13 cellular contexts compared by ENCODE assay signal in the genomic region with DNA sequence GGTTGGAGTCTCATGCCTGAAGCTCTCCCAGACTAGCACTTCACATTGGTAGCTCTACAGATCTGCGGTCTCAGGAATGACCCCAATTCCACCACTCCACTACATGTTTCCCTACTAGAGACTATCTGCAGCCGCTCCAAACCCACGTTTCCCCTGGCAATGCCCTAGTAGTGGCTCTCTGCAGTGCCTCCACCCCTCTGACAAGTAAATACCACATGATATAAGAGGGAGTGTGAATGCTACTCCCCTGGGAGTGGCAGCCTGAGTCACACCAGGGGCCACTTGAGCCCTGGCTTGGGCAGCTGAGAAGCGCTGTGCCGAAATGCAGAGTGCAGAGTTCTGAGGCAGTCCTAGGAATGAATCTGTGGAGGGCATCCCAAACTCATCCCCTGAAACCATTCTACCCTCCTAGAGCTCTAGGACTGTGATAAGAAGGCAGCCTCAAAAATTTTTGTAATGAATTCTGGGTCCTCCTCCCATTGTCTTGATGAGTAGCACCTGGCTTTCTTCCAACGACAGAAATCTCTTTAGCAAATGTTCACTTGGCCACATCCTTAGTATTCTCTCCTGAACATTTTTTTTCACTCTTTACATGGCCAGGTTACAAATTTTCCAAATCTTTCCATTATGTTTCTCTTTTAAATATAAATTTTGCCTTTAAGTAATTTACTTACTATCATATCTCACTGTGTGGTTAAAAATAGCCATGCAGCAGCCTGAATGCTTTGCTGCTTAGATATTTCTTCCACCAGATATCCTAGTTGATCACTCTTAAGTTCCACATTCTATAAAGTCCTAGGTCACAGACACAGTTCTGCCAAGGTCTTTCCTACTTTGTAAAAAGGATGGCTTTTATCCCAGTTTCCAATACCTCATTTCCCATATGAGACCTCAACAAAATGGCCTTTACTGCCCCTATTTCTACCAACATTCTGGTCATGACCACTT.
DNase-seq lines count a peak whose midpoint lies in the region; ATAC-seq and TF ChIP-seq lines count a peak whose summit lies in the region.
"Had no signal": no experiment of that assay in that cellular context is flagged by ENCODE, and none has a peak within 500 bp of the region (broad histone marks: within the 10 kb centered on the region; RNA-seq: fewer than 3 reads in every experiment).

No MANE protein-coding gene starts in this region.

- H3K4me3 Mint-ChIP-seq in stimulated activated memory B cell treated with anti-CD40 and anti-IgM and Interleukin-4, amounts not matched to agents 10 μg/mL and 1 μg/mL and 100 μg/mL, for 72 hours = no peak overlapping the region
- H3K4me3 Mint-ChIP-seq in activated CD8-positive, alpha-beta T cell treated with anti-CD3 and anti-CD28 coated beads, Interleukin-2, amount 10 ng/mL, durations not matched to agents 7 days and 5 days = no peak overlapping the region
- H3K4me3 Mint-ChIP-seq: dendritic cell treated with granulocyte-macrophage colony-stimulating factor and Interleukin-4, amounts not matched to agents 40 ng/mL and 50 ng/mL, for 4 days; stimulated activated effector memory CD8-positive, alpha-beta T cell treated with anti-CD3 and anti-CD28 coated beads, Interleukin-12 subunit alpha, Interleukin-12 subunit beta, amount 100 ng/mL, for 72 hours; WTC11 had no signal

- H3K27me3 Mint-ChIP-seq in stimulated activated memory B cell treated with anti-CD40 and anti-IgM and Interleukin-4, amounts not matched to agents 10 μg/mL and 1 μg/mL and 100 μg/mL, for 72 hours = no peaks in the 10 kb centered on the region
- H3K27me3 Mint-ChIP-seq in activated CD8-positive, alpha-beta T cell treated with anti-CD3 and anti-CD28 coated beads, Interleukin-2, amount 10 ng/mL, durations not matched to agents 7 days and 5 days (ENCODE audit: low read depth) = no peaks in the 10 kb centered on the region

- DNase-seq in HT-29 (ENCODE audit: low spot score) = peak; percentile 70
- peak; percentile 7 for DNase-seq in NCI-H748 treated with DMSO at 0.1 percent for 48 hours (lab: John Stamatoyannopoulos, UW)
- peak; percentile 45 for DNase-seq in fibroblast of the aortic adventitia (ENCODE audit: low read depth)
- DNase-seq in Ammon's horn (ENCODE audit: low spot score) = no peak
- DNase-seq in activated CD8-positive, alpha-beta T cell treated with anti-CD3 and anti-CD28 coated beads, Interleukin-2, amount 10 ng/mL, durations not matched to agents 7 days and 5 days = no peak
- DNase-seq in stimulated activated CD4-positive, alpha-beta T cell treated with anti-CD3 and anti-CD28 coated beads, Interleukin-1b, Interleukin-23, amount 100 ng/mL, for 48 hours = no peak
- DNase-seq: OCI-M1; stimulated activated CD4-positive, alpha-beta T cell treated with anti-CD3 and anti-CD28 coated beads, Interleukin-12 subunit alpha, Interleukin-12 subunit beta, amount 100 ng/mL, for 4 hours had no signal

- POLR2A ChIA-PET in activated CD8-positive, alpha-beta T cell treated with anti-CD3 and anti-CD28 coated beads, Interleukin-2, amount 10 ng/mL, durations not matched to agents 7 days and 5 days (lab: Charles Lee) = no interaction called here

- peaks cover 7% of the 10 kb centered on the region for H3K9me3 Mint-ChIP-seq in stimulated activated memory B cell treated with anti-CD40 and anti-IgM and Interleukin-4, amounts not matched to agents 10 μg/mL and 1 μg/mL and 100 μg/mL, for 72 hours
- no peaks in the 10 kb centered on the region for H3K9me3 Mint-ChIP-seq in activated CD8-positive, alpha-beta T cell treated with anti-CD3 and anti-CD28 coated beads, Interleukin-2, amount 10 ng/mL, durations not matched to agents 7 days and 5 days (ENCODE audit: insufficient read depth)
- H3K9me3 Mint-ChIP-seq: dendritic cell treated with granulocyte-macrophage colony-stimulating factor and Interleukin-4, amounts not matched to agents 40 ng/mL and 50 ng/mL, for 4 days; stimulated activated effector memory CD8-positive, alpha-beta T cell treated with anti-CD3 and anti-CD28 coated beads, Interleukin-12 subunit alpha, Interleukin-12 subunit beta, amount 100 ng/mL, for 72 hours had no signal

- no peaks in the 10 kb centered on the region for H3K36me3 Mint-ChIP-seq in stimulated activated memory B cell treated with anti-CD40 and anti-IgM and Interleukin-4, amounts not matched to agents 10 μg/mL and 1 μg/mL and 100 μg/mL, for 72 hours
- H3K36me3 Mint-ChIP-seq in activated CD8-positive, alpha-beta T cell treated with anti-CD3 and anti-CD28 coated beads, Interleukin-2, amount 10 ng/mL, durations not matched to agents 7 days and 5 days (ENCODE audit: low read depth) = no peaks in the 10 kb centered on the region
- H3K36me3 Mint-ChIP-seq: stimulated activated effector memory CD8-positive, alpha-beta T cell treated with anti-CD3 and anti-CD28 coated beads, Interleukin-12 subunit alpha, Interleukin-12 subunit beta, amount 100 ng/mL, for 72 hours had no signal

- H3K4me1 Mint-ChIP-seq in stimulated activated memory B cell treated with anti-CD40 and anti-IgM and Interleukin-4, amounts not matched to agents 10 μg/mL and 1 μg/mL and 100 μg/mL, for 72 hours = peaks cover 15% of the 10 kb centered on the region
- H3K4me1 Mint-ChIP-seq in activated CD8-positive, alpha-beta T cell treated with anti-CD3 and anti-CD28 coated beads, Interleukin-2, amount 10 ng/mL, durations not matched to agents 7 days and 5 days (ENCODE audit: low read depth) = no peaks in the 10 kb centered on the region
- H3K4me1 Mint-ChIP-seq: stimulated activated effector memory CD8-positive, alpha-beta T cell treated with anti-CD3 and anti-CD28 coated beads, Interleukin-12 subunit alpha, Interleukin-12 subunit beta, amount 100 ng/mL, for 72 hours; WTC11 had no signal

- ATAC-seq in stimulated activated memory B cell treated with anti-CD40 and anti-IgM and Interleukin-4, amounts not matched to agents 10 μg/mL and 1 μg/mL and 100 μg/mL, for 72 hours = peak; percentile 48
- ATAC-seq in activated CD8-positive, alpha-beta T cell treated with anti-CD3 and anti-CD28 coated beads, Interleukin-2, amount 10 ng/mL, durations not matched to agents 7 days and 5 days = no peak
- no peak for ATAC-seq in GM18502 (IDR thresholded peaks at IDR 0.05; ENCODE audit: poor library complexity, unreplicated experiment)
- ATAC-seq: WTC11 had no signal

- H3K4me3 ChIP-seq in fibroblast of the aortic adventitia (ENCODE audit: low read depth, low read length) = no peak overlapping the region

- TF ChIP-seq CTCF in fibroblast of the aortic adventitia (IDR thresholded peaks at IDR 0.05; ENCODE audit: insufficient read depth, low read length) = no peak

- CTCF ChIA-PET in activated CD8-positive, alpha-beta T cell treated with anti-CD3 and anti-CD28 coated beads, Interleukin-2, amount 10 ng/mL, durations not matched to agents 7 days and 5 days (lab: Charles Lee) = no interaction called here

- H3K27ac Mint-ChIP-seq in stimulated activated memory B cell treated with anti-CD40 and anti-IgM and Interleukin-4, amounts not matched to agents 10 μg/mL and 1 μg/mL and 100 μg/mL, for 72 hours = peak overlapping the region; percentile 62
- H3K27ac Mint-ChIP-seq in activated CD8-positive, alpha-beta T cell treated with anti-CD3 and anti-CD28 coated beads, Interleukin-2, amount 10 ng/mL, durations not matched to agents 7 days and 5 days = no peak overlapping the region
- H3K27ac Mint-ChIP-seq: dendritic cell treated with granulocyte-macrophage colony-stimulating factor and Interleukin-4, amounts not matched to agents 40 ng/mL and 50 ng/mL, for 4 days; stimulated activated effector memory CD8-positive, alpha-beta T cell treated with anti-CD3 and anti-CD28 coated beads, Interleukin-12 subunit alpha, Interleukin-12 subunit beta, amount 100 ng/mL, for 72 hours; WTC11 had no signal

Comparison
In these comparisons a context has a peak if more than half of its experiments do, and no peak if none do; other contexts are left out.
1. DNase-seq: peak in HT-29 (single experiment), NCI-H748 treated with DMSO at 0.1 percent for 48 hours (single experiment) and fibroblast of the aortic adventitia (single experiment); none in Ammon's horn (single experiment), activated CD8-positive, alpha-beta T cell treated with anti-CD3 and anti-CD28 coated beads, Interleukin-2, amount 10 ng/mL, durations not matched to agents 7 days and 5 days (single experiment) and stimulated activated CD4-positive, alpha-beta T cell treated with anti-CD3 and anti-CD28 coated beads, Interleukin-1b, Interleukin-23, amount 100 ng/mL, for 48 hours (single experiment).